8 cellular contexts compared by ENCODE assay signal in the genomic region with DNA sequence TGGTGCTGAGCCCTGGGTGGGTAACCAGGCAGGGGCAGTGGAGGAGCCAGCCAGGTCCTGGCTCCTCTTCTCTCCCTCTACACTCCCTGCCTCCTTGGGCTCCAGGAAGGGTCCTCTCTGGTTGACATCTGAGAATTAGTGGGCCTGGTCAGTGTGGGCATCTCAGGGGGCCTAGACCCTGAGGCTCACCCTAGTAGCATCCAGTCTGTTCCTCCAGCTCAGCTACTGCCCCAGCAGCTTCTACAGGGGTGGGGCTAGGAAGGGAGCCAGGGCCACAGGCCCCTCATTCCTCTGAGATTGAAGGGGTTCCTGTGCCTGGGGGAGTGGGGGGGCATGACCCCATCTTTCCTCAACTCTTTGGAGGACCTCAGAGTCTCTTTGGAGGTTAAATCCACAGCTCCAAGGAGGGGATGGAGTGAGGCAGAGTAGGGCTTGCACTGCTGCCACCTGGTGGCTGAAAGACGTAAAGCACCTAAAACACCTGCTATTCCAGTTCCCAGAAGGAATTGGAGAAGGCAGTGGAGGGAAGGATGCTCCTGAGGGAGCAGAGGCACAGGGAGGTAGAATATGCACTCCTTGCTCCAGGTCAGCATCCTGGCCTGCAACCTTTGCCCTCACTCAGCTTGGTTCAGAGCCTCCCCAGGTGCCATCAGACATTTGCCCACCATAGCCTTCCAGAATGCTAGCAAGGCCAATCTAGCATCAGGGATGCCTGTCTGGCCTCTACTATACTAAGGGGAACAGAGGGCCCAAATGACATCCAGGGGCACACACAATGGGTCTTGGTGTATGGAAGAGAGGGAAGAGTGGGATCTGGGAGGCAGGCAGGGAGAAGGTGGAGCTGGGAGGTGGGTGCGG. TPM values are rescaled to one million over a fixed set of nuclear protein-coding genes. Genes with fewer than 3 reads are reported as not detected.
DNase-seq lines count a peak whose midpoint lies in the region; ATAC-seq, FAIRE-seq and TF ChIP-seq lines count a peak whose summit lies in the region.

No MANE protein-coding gene starts in this region.

- ATAC-seq in GM21723 (IDR thresholded peaks at IDR 0.05; ENCODE audit: unreplicated experiment) (peak; percentile 59), GM21619 (IDR thresholded peaks at IDR 0.05; ENCODE audit: unreplicated experiment) (no peak)
- peak; percentile 60 for ATAC-seq in stimulated activated effector memory CD8-positive, alpha-beta T cell treated with anti-CD3 and anti-CD28 coated beads, Interleukin-12 subunit alpha, Interleukin-12 subunit beta, amount 100 ng/mL, for 72 hours

- TF ChIP-seq CTCF in AG04450 (IDR thresholded peaks at IDR 0.05; ENCODE audit: low read depth, low read length) (peak; percentile 91), endothelial cell of umbilical vein (IDR thresholded peaks at IDR 0.05; ENCODE audit: extremely low read depth in 1 of 2, insufficient read depth in 1 of 2, low read depth in 1 of 2, low read length in 2 of 2) (peak; percentile 83 to 87)

- H3K4me1 ChIP-seq in endothelial cell of umbilical vein (ENCODE audit: control insufficient read depth, extremely low read depth, insufficient read depth, low read length): no peaks in the 10 kb centered on the region

- no peaks in the 10 kb centered on the region for H3K36me3 Mint-ChIP-seq in stimulated activated effector memory CD8-positive, alpha-beta T cell treated with anti-CD3 and anti-CD28 coated beads, Interleukin-12 subunit alpha, Interleukin-12 subunit beta, amount 100 ng/mL, for 72 hours

- H3K27ac Mint-ChIP-seq in stimulated activated effector memory CD8-positive, alpha-beta T cell treated with anti-CD3 and anti-CD28 coated beads, Interleukin-12 subunit alpha, Interleukin-12 subunit beta, amount 100 ng/mL, for 72 hours: no peak overlapping the region

- no peaks in the 10 kb centered on the region for H4K20me1 ChIP-seq in endothelial cell of umbilical vein (replicated peaks; ENCODE audit: control insufficient read depth, extremely low read depth, insufficient read depth, low read length)

- intact Hi-C loops in endothelial cell of umbilical vein (cut with micrococcal nuclease): loop anchor here (1.0 to 5.0 kb wide), 5 partner anchors 23 to 350 kb away; partner anchors contain the start of gene GNAT1

- dilution Hi-C loops in endothelial cell of umbilical vein (cut with MboI; ENCODE audit: extremely low pct_ligation_motif_present, low sequenced_read_pairs): no loop called here

- no peak overlapping the region for H3K9ac ChIP-seq in endothelial cell of umbilical vein (replicated peaks; ENCODE audit: extremely low read depth, insufficient read depth, low read length)

- H3K79me2 ChIP-seq in endothelial cell of umbilical vein (ENCODE audit: control insufficient read depth, insufficient read depth, low read length): no peaks in the 10 kb centered on the region

- H3K27me3 ChIP-seq in AG04450 (ENCODE audit: control insufficient read depth, insufficient read depth, low read length) (peaks cover 34% of the 10 kb centered on the region), endothelial cell of umbilical vein (ENCODE audit: control insufficient read depth in 2 of 2, insufficient read depth in 2 of 2, low read length in 2 of 2) (peaks cover 3 to 5% of the 10 kb centered on the region in 2 experiments)

- H3K27ac ChIP-seq in AG04450 (ENCODE audit: low read depth, low read length): no peak overlapping the region
- H3K27ac ChIP-seq in endothelial cell of umbilical vein (ENCODE audit: insufficient read depth, low read depth, low read length): no peak overlapping the region

- no peaks in the 10 kb centered on the region for H3K36me3 ChIP-seq in endothelial cell of umbilical vein (ENCODE audit: control insufficient read depth in 2 of 2, extremely low read depth in 1 of 2, insufficient read depth in 2 of 2, low read length in 2 of 2)

- no peaks in the 10 kb centered on the region for H3K9me3 Mint-ChIP-seq in stimulated activated effector memory CD8-positive, alpha-beta T cell treated with anti-CD3 and anti-CD28 coated beads, Interleukin-12 subunit alpha, Interleukin-12 subunit beta, amount 100 ng/mL, for 72 hours

- H3K4me3 ChIP-seq in AG04450 (ENCODE audit: low read depth, low read length): no peak overlapping the region
- H3K4me3 ChIP-seq in endothelial cell of umbilical vein (replicated peaks in 1 of 3; ENCODE audit: insufficient read depth in 1 of 3, low read depth in 1 of 3, low read length in 3 of 3): no peak overlapping the region

- H3K4me1 Mint-ChIP-seq in stimulated activated effector memory CD8-positive, alpha-beta T cell treated with anti-CD3 and anti-CD28 coated beads, Interleukin-12 subunit alpha, Interleukin-12 subunit beta, amount 100 ng/mL, for 72 hours: peaks cover 15% of the 10 kb centered on the region

- CTCF ChIA-PET in AG04450 (lab: Charles Lee): interaction anchor here (0.5 to 3.1 kb wide), 39 partner anchors 8 to 343 kb away, joined by 3 to 76 read pairs (median 4); partner anchors contain the start of genes C3orf18, CYB561D2, NPRL2 and ZMYND10
- CTCF ChIA-PET in endothelial cell of umbilical vein (lab: Charles Lee): interaction anchor here (0.6 to 7.5 kb wide), 54 partner anchors 8 to 860 kb away, joined by 3 to 165 read pairs (median 4); partner anchors contain the start of genes C3orf18, CACNA2D2, CYB561D2 and HEMK1

- H3K9me1 ChIP-seq in endothelial cell of umbilical vein (replicated peaks; ENCODE audit: control insufficient read depth, extremely low read depth, insufficient read depth, low read length): no peaks in the 10 kb centered on the region

- POLR2A ChIA-PET in AG04450 (lab: Yijun Ruan, JAX) (no interaction called here), endothelial cell of umbilical vein (lab: Charles Lee) (interaction anchor here (0.9 kb wide), 1 partner anchor 195 kb away, joined by 3 read pairs; no protein-coding TSS in a partner anchor)

- no peak overlapping the region for H3K4me2 ChIP-seq in endothelial cell of umbilical vein (ENCODE audit: insufficient read depth, low read length)

- H3K4me3 Mint-ChIP-seq in stimulated activated effector memory CD8-positive, alpha-beta T cell treated with anti-CD3 and anti-CD28 coated beads, Interleukin-12 subunit alpha, Interleukin-12 subunit beta, amount 100 ng/mL, for 72 hours: no peak overlapping the region

- peak; percentile 91 for FAIRE-seq in endothelial cell of umbilical vein (lab: Jason Lieb, UNC)

- no peak for TF ChIP-seq POLR2A in endothelial cell of umbilical vein (IDR thresholded peaks at IDR 0.05; ENCODE audit: low read depth, low read length)

- DNase-seq in AG04450 (ENCODE audit: low read depth, low spot score): peak; percentile 41
- DNase-seq in NCI-H748 (lab: John Stamatoyannopoulos, UW; ENCODE audit: unreplicated experiment): peak; percentile 45
- peak in 2 of 3 experiments; percentile 48 to 55 for DNase-seq in activated CD8-positive, alpha-beta memory T cell treated with anti-CD3 and anti-CD28 coated beads for 48 hours (ENCODE audit: low read depth in 2 of 3, low spot score in 2 of 3)
- peak; percentile 63 for DNase-seq in endothelial cell of umbilical vein (ENCODE audit: low read depth, low spot score)
- DNase-seq in middle frontal gyrus (ENCODE audit: extremely low spot score, low spot score): peak; percentile 54
- peak; percentile 56 to 80 for DNase-seq in stimulated activated effector memory CD8-positive, alpha-beta T cell treated with anti-CD3 and anti-CD28 coated beads, Interleukin-12 subunit alpha, Interleukin-12 subunit beta, amount 100 ng/mL, for 72 hours (ENCODE audit: low spot score in 2 of 2)

- no peak overlapping the region for H2AFZ ChIP-seq in endothelial cell of umbilical vein (ENCODE audit: low read depth, low read length)

- H3K9me3 ChIP-seq in AG04450 (ENCODE audit: control insufficient read depth, insufficient read depth, low read length): no peaks in the 10 kb centered on the region
- no peaks in the 10 kb centered on the region for H3K9me3 ChIP-seq in endothelial cell of umbilical vein (replicated peaks; ENCODE audit: control insufficient read depth, insufficient read depth, low read length)

- no TSS peak for BruUV-seq in endothelial cell of umbilical vein (replicated peaks; lab: Mats Ljungman, UMichigan)

TF ChIP-seq in endothelial cell of umbilical vein, 7 proteins besides CTCF, POLR2A, EP300 and RAD21 (continues in another document):
- no peak for TF ChIP-seq FOS (IDR thresholded peaks at IDR 0.05; ENCODE audit: borderline replicate concordance, insufficient read depth, low read length)

RNA-seq across cellular contexts. Expression of gene C3orf18, which starts 25.1 kb away (rescaled TPM):
- polyA plus RNA-seq in AG04450 (2011; rRNA removed) (10.0 and 11.7 TPM in 2 replicates), endothelial cell of umbilical vein (2.7 and 2.9 TPM in 2 replicates)
- polyA minus RNA-seq in AG04450 (2011; rRNA and poly(A)+ RNA removed): 10.3 and 11.9 TPM in 2 replicates
- 1.7 and 2.6 TPM in 2 replicates for total RNA-seq in endothelial cell of umbilical vein
- 1.9 and 2.2 TPM in 2 replicates for polyA plus RNA-seq in endothelial cell of umbilical vein (2011; cell fraction: cytosol; rRNA removed)
- polyA plus RNA-seq in endothelial cell of umbilical vein (2011; cell fraction: nucleus; rRNA removed): 4.2 and 5.2 TPM in 2 replicates
- 2.3 and 2.4 TPM in 2 replicates for polyA plus RNA-seq in endothelial cell of umbilical vein (2012)
- 2.2 and 2.3 TPM in 2 replicates for polyA minus RNA-seq in endothelial cell of umbilical vein
- 0.92 TPM for polyA minus RNA-seq in endothelial cell of umbilical vein (2011; cell fraction: cytosol; rRNA and poly(A)+ RNA removed)
- 0.77 and 1.5 TPM in 2 replicates for polyA minus RNA-seq in endothelial cell of umbilical vein (2011; cell fraction: nucleus; rRNA and poly(A)+ RNA removed)

RNA-seq across cellular contexts. Expression of gene HEMK1, which starts 26.9 kb away (rescaled TPM):
- polyA plus RNA-seq in AG04450 (2011; rRNA removed) (12.1 and 15.5 TPM in 2 replicates), endothelial cell of umbilical vein (14.2 and 15.9 TPM in 2 replicates)
- polyA minus RNA-seq in AG04450 (2011; rRNA and poly(A)+ RNA removed): 14.6 and 17.3 TPM in 2 replicates
- 12.0 and 15.2 TPM in 2 replicates for total RNA-seq in endothelial cell of umbilical vein
- polyA plus RNA-seq in endothelial cell of umbilical vein (2011; cell fraction: cytosol; rRNA removed): 10.9 and 11.8 TPM in 2 replicates
- 43.3 and 45.6 TPM in 2 replicates for polyA plus RNA-seq in endothelial cell of umbilical vein (2011; cell fraction: nucleus; rRNA removed)
- polyA plus RNA-seq in endothelial cell of umbilical vein (2012): 9.4 and 11.9 TPM in 2 replicates
- 10.5 and 11.2 TPM in 2 replicates for polyA minus RNA-seq in endothelial cell of umbilical vein
- polyA minus RNA-seq in endothelial cell of umbilical vein (2011; cell fraction: cytosol; rRNA and poly(A)+ RNA removed): 3.8 TPM
- 10.7 and 14.8 TPM in 2 replicates for polyA minus RNA-seq in endothelial cell of umbilical vein (2011; cell fraction: nucleus; rRNA and poly(A)+ RNA removed)

RNA-seq across cellular contexts. Expression of gene CACNA2D2, which starts 39.0 kb away (rescaled TPM):
- polyA plus RNA-seq in AG04450 (2011; rRNA removed) (0.09 TPM in 2 replicates), endothelial cell of umbilical vein (0.15 and 0.21 TPM in 2 replicates)
- polyA minus RNA-seq in AG04450 (2011; rRNA and poly(A)+ RNA removed): 0.18 and 0.26 TPM in 2 replicates
- total RNA-seq in endothelial cell of umbilical vein: not detected in 2 replicates
- 0.12 and 0.16 TPM in 2 replicates for polyA plus RNA-seq in endothelial cell of umbilical vein (2011; cell fraction: cytosol; rRNA removed)
- polyA plus RNA-seq in endothelial cell of umbilical vein (2011; cell fraction: nucleus; rRNA removed): 0.12 and 0.17 TPM in 2 replicates
- 0.15 and 0.24 TPM in 2 replicates for polyA plus RNA-seq in endothelial cell of umbilical vein (2012)
- polyA minus RNA-seq in endothelial cell of umbilical vein: 0.11 and 0.51 TPM in 2 replicates
- polyA minus RNA-seq in endothelial cell of umbilical vein (2011; cell fraction: cytosol; rRNA and poly(A)+ RNA removed): not detected
- not detected in 2 replicates for polyA minus RNA-seq in endothelial cell of umbilical vein (2011; cell fraction: nucleus; rRNA and poly(A)+ RNA removed)
